ENCODE assay signal across 8 cellular contexts in genomic region chr2:10407841-10408648, GRCh38. TPM values are rescaled to one million over a fixed set of nuclear protein-coding genes. Genes with fewer than 3 reads are reported as not detected.
A peak's percentile ranks its signal among the peaks of the same experiment; 100 is the strongest.
DNase-seq lines count a peak whose midpoint lies in the region; ATAC-seq and TF ChIP-seq lines count a peak whose summit lies in the region.

No MANE protein-coding gene starts in this region.

- DNase-seq in HuH-7 (ENCODE audit: low spot score) (peak; percentile 85), T1000 (lab: John Stamatoyannopoulos, UW) (peak; percentile 54), T47D (ENCODE audit: low read depth in 1 of 2, low spot score in 1 of 2) (peak; percentile 45 to 82)
- DNase-seq in stimulated activated CD8-positive, alpha-beta memory T cell treated with anti-CD3 and anti-CD28 coated beads, Interleukin-7, amount 100 ng/mL, for 4 hours (ENCODE audit: low read depth in 2 of 2): peak; percentile 46 to 56

- H3K9me3 ChIP-seq in BLaER1 (peaks cover 5% of the 10 kb centered on the region; the same call in 1 of the 2 replicates), liver (ENCODE audit: control insufficient read depth in 4 of 4, low read length in 3 of 4) (no peaks in the 10 kb centered on the region)

- H3K36me3 ChIP-seq in BLaER1 (peaks cover 25% of the 10 kb centered on the region), liver (ENCODE audit: control insufficient read depth in 4 of 4, insufficient read depth in 3 of 4, low read depth in 1 of 4, low read length in 3 of 4) (peaks cover 0 to 2% (median 0%) of the 10 kb centered on the region in 4 donors)

- H3K9ac ChIP-seq in BLaER1: 0 out of 2 replicates have a peak overlapping the region, but pooled peaks have one; percentile 16
- peak overlapping the region; percentile 4 to 65 for H3K9ac ChIP-seq in liver (ENCODE audit: low read depth in 1 of 2, low read length in 2 of 2)

- H3K27ac ChIP-seq in BLaER1 (0 out of 2 replicates have a peak overlapping the region, but pooled peaks have one; percentile 14), liver (ENCODE audit: low read depth in 1 of 2, low read length in 2 of 2) (peak overlapping the region; percentile 90 to 92)

- peak; percentile 49 for ATAC-seq in GM19452 (IDR thresholded peaks at IDR 0.05; ENCODE audit: unreplicated experiment)
- ATAC-seq in HG03135 (IDR thresholded peaks at IDR 0.05; ENCODE audit: unreplicated experiment): no peak

- WGBS in liver: 25% methylated on average over 11 of the region's 11 CpGs

- TF ChIP-seq RAD21 in liver (IDR thresholded peaks at IDR 0.05): peak; percentile 43 to 52

- H3K27me3 ChIP-seq in BLaER1 (no peaks in the 10 kb centered on the region), liver (ENCODE audit: control insufficient read depth in 4 of 4, insufficient read depth in 4 of 4, low read length in 3 of 4) (no peaks in the 10 kb centered on the region)

- no peak overlapping the region for H3K4me3 ChIP-seq in BLaER1
- peak overlapping the region in 2 of 3 donors; percentile 25 to 32 for H3K4me3 ChIP-seq in liver (ENCODE audit: low read depth in 1 of 3, low read length in 3 of 3)

- H3K4me2 ChIP-seq in BLaER1: peak overlapping the region; percentile 81

- in situ Hi-C loops in T47D (cut with HindIII; ENCODE audit: low pct_unique_long_range_greater_than_20kb, low sequenced_read_pairs): no loop called here

- peaks cover 57% of the 10 kb centered on the region for H4K20me1 ChIP-seq in BLaER1

- TF ChIP-seq CTCF in liver (IDR thresholded peaks at IDR 0.05; ENCODE audit: low read depth, low read length, missing input control): no peak

- H3K4me1 ChIP-seq in BLaER1: peaks cover 93% of the 10 kb centered on the region
- H3K4me1 ChIP-seq in liver (ENCODE audit: control insufficient read depth in 4 of 4, insufficient read depth in 4 of 4, low read length in 3 of 4): peaks cover 22 to 62% (median 54%) of the 10 kb centered on the region in 4 donors

TF ChIP-seq in liver, 16 proteins besides CTCF, POLR2A, EP300 and RAD21:
- TF ChIP-seq EGR1 (IDR thresholded peaks at IDR 0.05; ENCODE audit: low read depth in 2 of 2): peak; percentile 70 to 77
- peak; percentile 92 for TF ChIP-seq ATF3 (IDR thresholded peaks at IDR 0.05)
- TF ChIP-seq HNF4G (IDR thresholded peaks at IDR 0.05): peak; percentile 19
- TF ChIP-seq MAX (IDR thresholded peaks at IDR 0.05): peak; percentile 95
- peak in 1 of 2 donors; percentile 74 for TF ChIP-seq GABPA (IDR thresholded peaks at IDR 0.05 in 1 of 2, conservative IDR thresholded peaks at IDR 0.05 in 1 of 2)
- TF ChIP-seq FOXA1 (IDR thresholded peaks at IDR 0.05): peak; percentile 29
- peak; percentile 93 for TF ChIP-seq RXRA (IDR thresholded peaks at IDR 0.05)
- TF ChIP-seq ZBTB33 (IDR thresholded peaks at IDR 0.05): peak; percentile 64
- peak; percentile 45 for TF ChIP-seq REST (IDR thresholded peaks at IDR 0.05)
- no peak for TF ChIP-seq TAF1 (conservative IDR thresholded peaks at IDR 0.05)
- TF ChIP-seq JUND (IDR thresholded peaks at IDR 0.05): peak; percentile 60 to 84
- TF ChIP-seq SP1 (IDR thresholded peaks at IDR 0.05): peak; percentile 81
- no peak for TF ChIP-seq FOXA2 (IDR thresholded peaks at IDR 0.05)
- peak; percentile 22 for TF ChIP-seq NR2F2 (IDR thresholded peaks at IDR 0.05)
- TF ChIP-seq YY1 (IDR thresholded peaks at IDR 0.05): peak; percentile 51
- TF ChIP-seq HNF4A (conservative IDR thresholded peaks at IDR 0.05): peak; percentile 66 to 77

RNA-seq across cellular contexts. Expression of gene ODC1, which starts 40.1 kb away (rescaled TPM):
- total RNA-seq in liver: 10 to 100 TPM; 45.3 to 75.8 TPM
- 10 to 100 TPM in 1 of 2 donors, 1 to 10 TPM in 1; 8.3 to 50.9 TPM for polyA plus RNA-seq in liver
